In genomic region chr3:158739661-158740060, GRCh38 we compare ENCODE assay signal across 39 cellular contexts. TPM values are rescaled to one million over a fixed set of nuclear protein-coding genes. Genes with fewer than 3 reads are reported as not detected.
"Had no signal": no experiment of that assay in that cellular context is flagged by ENCODE, and none has a peak within 500 bp of the region (broad histone marks: within the 10 kb centered on the region; RNA-seq: fewer than 3 reads in every experiment).

No MANE protein-coding gene starts in this region.

- H3K27ac ChIP-seq: adrenal gland, ascending aorta, cardiac muscle cell, colonic mucosa, dorsolateral prefrontal cortex, foreskin keratinocyte, gastrocnemius medialis, heart left ventricle had no signal

- H3K27ac Mint-ChIP-seq: activated CD4-positive, alpha-beta memory T cell treated with anti-CD3 and anti-CD28 coated beads for 36 hours; activated CD4-positive, alpha-beta T cell treated with anti-CD3 and anti-CD28 coated beads for 36 hours; activated CD4-positive, alpha-beta T cell treated with anti-CD3 and anti-CD28 coated beads, Interleukin-2, amount 10 ng/mL, durations not matched to agents 24 days and 14 days; activated CD8-positive, alpha-beta memory T cell treated with anti-CD3 and anti-CD28 coated beads, Interleukin-2, amount 10 ng/mL, durations not matched to agents 7 days and 5 days; activated CD8-positive, alpha-beta T cell treated with anti-CD3 and anti-CD28 coated beads, Interleukin-2, amount 10 ng/mL, durations not matched to agents 7 days and 5 days; activated naive CD4-positive, alpha-beta T cell treated with anti-CD3 and anti-CD28 coated beads for 36 hours; activated naive CD4-positive, alpha-beta T cell treated with anti-CD3 and anti-CD28 coated beads, Interleukin-2, amount 50 U/mL, for 24 hours; activated naive CD8-positive, alpha-beta T cell treated with anti-CD3 and anti-CD28 coated beads for 36 hours; activated naive CD8-positive, alpha-beta T cell treated with anti-CD3 and anti-CD28 coated beads, Interleukin-2, amount 50 U/mL, for 24 hours; activated T-helper 1 cell treated with anti-CD3 and anti-CD28 coated beads, Interleukin-12 subunit alpha, Interleukin-12 subunit beta, Interleukin-2, Interleukin-4 antibody, amounts not matched to agents 30 ng/mL and 10 ng/mL and 1 ng/mL, durations not matched to agents 14 hours and 24 hours and 36 hours; activated T-helper 2 cell treated with anti-CD3 and anti-CD28 coated beads, Interferon-gamma antibody, Interleukin-2, Interleukin-4, amounts not matched to agents 10 μg/mL and 5 μg/mL and 100 μg/mL, durations not matched to agents 14 hours and 24 hours and 36 hours; brain; dendritic cell treated with granulocyte-macrophage colony-stimulating factor and Interleukin-4, amounts not matched to agents 40 ng/mL and 50 ng/mL, for 4 days; endodermal cell; T-helper 2 cell treated with Interferon-gamma antibody and Interleukin-4, amounts not matched to agents 5 μg/mL and 100 μg/mL, for 36 hours had no signal

- H3K4me1 Mint-ChIP-seq: brain, endodermal cell had no signal

- H3K36me3 ChIP-seq: breast epithelium had no signal

- H3K4me1 ChIP-seq: adrenal gland, ascending aorta, colonic mucosa, foreskin keratinocyte, gastrocnemius medialis, heart left ventricle had no signal

- H3K9me3 ChIP-seq: colonic mucosa, gastrocnemius medialis had no signal

- H3K4me3 Mint-ChIP-seq: activated CD4-positive, alpha-beta memory T cell treated with anti-CD3 and anti-CD28 coated beads for 36 hours; activated CD4-positive, alpha-beta T cell treated with anti-CD3 and anti-CD28 coated beads for 36 hours; activated CD4-positive, alpha-beta T cell treated with anti-CD3 and anti-CD28 coated beads, Interleukin-2, amount 10 ng/mL, durations not matched to agents 24 days and 14 days; activated CD8-positive, alpha-beta memory T cell treated with anti-CD3 and anti-CD28 coated beads, Interleukin-2, amount 10 ng/mL, durations not matched to agents 7 days and 5 days; activated CD8-positive, alpha-beta T cell treated with anti-CD3 and anti-CD28 coated beads, Interleukin-2, amount 10 ng/mL, durations not matched to agents 7 days and 5 days; activated naive CD4-positive, alpha-beta T cell treated with anti-CD3 and anti-CD28 coated beads for 36 hours; activated naive CD4-positive, alpha-beta T cell treated with anti-CD3 and anti-CD28 coated beads, Interleukin-2, amount 50 U/mL, for 24 hours; activated naive CD8-positive, alpha-beta T cell treated with anti-CD3 and anti-CD28 coated beads for 36 hours; activated naive CD8-positive, alpha-beta T cell treated with anti-CD3 and anti-CD28 coated beads, Interleukin-2, amount 50 U/mL, for 24 hours; activated T-helper 1 cell treated with anti-CD3 and anti-CD28 coated beads, Interleukin-12 subunit alpha, Interleukin-12 subunit beta, Interleukin-2, Interleukin-4 antibody, amounts not matched to agents 30 ng/mL and 10 ng/mL and 1 ng/mL, durations not matched to agents 14 hours and 24 hours and 36 hours; brain; dendritic cell treated with granulocyte-macrophage colony-stimulating factor and Interleukin-4, amounts not matched to agents 40 ng/mL and 50 ng/mL, for 4 days; endodermal cell; T-helper 17 cell; T-helper 2 cell treated with Interferon-gamma antibody and Interleukin-4, amounts not matched to agents 5 μg/mL and 100 μg/mL, for 36 hours had no signal

- DNase-seq: activated CD4-positive, alpha-beta memory T cell treated with anti-CD3 and anti-CD28 coated beads for 36 hours; activated CD4-positive, alpha-beta T cell treated with anti-CD3 and anti-CD28 coated beads for 36 hours; activated CD4-positive, alpha-beta T cell treated with anti-CD3 and anti-CD28 coated beads, Interleukin-2, amount 10 ng/mL, durations not matched to agents 24 days and 14 days; activated CD4-positive, CD25-positive, alpha-beta regulatory T cell; activated CD4-positive, CD25-positive, alpha-beta regulatory T cell treated with anti-CD3 and anti-CD28 coated beads, Interleukin-2, amount 50 U/mL, for 72 hours; activated CD8-positive, alpha-beta memory T cell treated with anti-CD3 and anti-CD28 coated beads, Interleukin-2, amount 10 ng/mL, durations not matched to agents 7 days and 5 days; activated CD8-positive, alpha-beta memory T cell treated with anti-CD3 and anti-CD28 coated beads, Interleukin-2, amount 50 U/mL, for 4 hours; activated CD8-positive, alpha-beta T cell treated with anti-CD3 and anti-CD28 coated beads, Interleukin-2, amount 10 ng/mL, durations not matched to agents 7 days and 5 days; activated effector memory CD4-positive, alpha-beta T cell treated with anti-CD3 and anti-CD28 coated beads, Interleukin-2, amount 50 U/mL, for 16 hours; activated naive CD4-positive, alpha-beta T cell treated with anti-CD3 and anti-CD28 coated beads for 36 hours; activated naive CD8-positive, alpha-beta T cell treated with anti-CD3 and anti-CD28 coated beads for 36 hours; activated naive CD8-positive, alpha-beta T cell treated with anti-CD3 and anti-CD28 coated beads, Interleukin-2, amount 50 U/mL, for 24 hours; activated T-cell treated with anti-CD3 and anti-CD28 coated beads, Interleukin-2, amount 50 U/mL, for 1 hour; activated T-cell treated with anti-CD3 and anti-CD28 coated beads, Interleukin-2, amount 50 U/mL, for 48 hours; adrenal gland; central memory CD4-positive, alpha-beta T cell; cerebellar nuclear complex; colonic mucosa; dorsolateral prefrontal cortex; effector memory CD4-positive, alpha-beta T cell; endodermal cell; foreskin keratinocyte; gastrocnemius medialis; glutamatergic neuron; heart left ventricle; T-helper 1 cell; T-helper 17 cell; T1000 had no signal

- H3K9me3 Mint-ChIP-seq: activated naive CD4-positive, alpha-beta T cell treated with anti-CD3 and anti-CD28 coated beads, Interleukin-2, amount 50 U/mL, for 24 hours; activated T-helper 2 cell treated with anti-CD3 and anti-CD28 coated beads, Interferon-gamma antibody, Interleukin-2, Interleukin-4, amounts not matched to agents 10 μg/mL and 5 μg/mL and 100 μg/mL, durations not matched to agents 14 hours and 24 hours and 36 hours had no signal

- H3K4me3 ChIP-seq: adrenal gland, ascending aorta, breast epithelium, cardiac muscle cell, colonic mucosa, dorsolateral prefrontal cortex, gastrocnemius medialis, heart left ventricle had no signal

- H3K27me3 Mint-ChIP-seq: activated CD4-positive, alpha-beta memory T cell treated with anti-CD3 and anti-CD28 coated beads for 36 hours; activated CD4-positive, alpha-beta T cell treated with anti-CD3 and anti-CD28 coated beads for 36 hours; activated CD4-positive, alpha-beta T cell treated with anti-CD3 and anti-CD28 coated beads, Interleukin-2, amount 10 ng/mL, durations not matched to agents 24 days and 14 days; activated CD8-positive, alpha-beta memory T cell treated with anti-CD3 and anti-CD28 coated beads, Interleukin-2, amount 10 ng/mL, durations not matched to agents 7 days and 5 days; activated naive CD4-positive, alpha-beta T cell treated with anti-CD3 and anti-CD28 coated beads, Interleukin-2, amount 50 U/mL, for 24 hours; activated naive CD8-positive, alpha-beta T cell treated with anti-CD3 and anti-CD28 coated beads for 36 hours; activated naive CD8-positive, alpha-beta T cell treated with anti-CD3 and anti-CD28 coated beads, Interleukin-2, amount 50 U/mL, for 24 hours; T-helper 17 cell had no signal

- H3K27me3 ChIP-seq: adrenal gland, ascending aorta, breast epithelium, cardiac muscle cell, colonic mucosa, dorsolateral prefrontal cortex, foreskin keratinocyte, gastrocnemius medialis, heart left ventricle had no signal

- ATAC-seq: activated CD4-positive, alpha-beta T cell treated with anti-CD3 and anti-CD28 coated beads for 36 hours; activated CD8-positive, alpha-beta memory T cell treated with anti-CD3 and anti-CD28 coated beads, Interleukin-2, amount 10 ng/mL, durations not matched to agents 7 days and 5 days; activated CD8-positive, alpha-beta T cell treated with anti-CD3 and anti-CD28 coated beads, Interleukin-2, amount 10 ng/mL, durations not matched to agents 7 days and 5 days; activated naive CD8-positive, alpha-beta T cell treated with anti-CD3 and anti-CD28 coated beads, Interleukin-2, amount 50 U/mL, for 24 hours; esophagus mucosa; foreskin keratinocyte; gastrocnemius medialis; heart left ventricle; T-helper 17 cell had no signal

RNA-seq across cellular contexts. Expression of gene RARRES1, which starts 7.4 kb away (rescaled TPM):
- total RNA-seq: activated CD4-positive, alpha-beta memory T cell treated with anti-CD3 and anti-CD28 coated beads for 36 hours; activated CD4-positive, alpha-beta T cell treated with anti-CD3 and anti-CD28 coated beads for 36 hours; activated CD4-positive, alpha-beta T cell treated with anti-CD3 and anti-CD28 coated beads, Interleukin-2, amount 10 ng/mL, durations not matched to agents 24 days and 14 days; activated CD8-positive, alpha-beta memory T cell treated with anti-CD3 and anti-CD28 coated beads for 36 hours; activated CD8-positive, alpha-beta memory T cell treated with anti-CD3 and anti-CD28 coated beads, Interleukin-2, amount 10 ng/mL, durations not matched to agents 7 days and 5 days; activated CD8-positive, alpha-beta T cell treated with anti-CD3 and anti-CD28 coated beads, Interleukin-2, amount 10 ng/mL, durations not matched to agents 7 days and 5 days; activated naive CD4-positive, alpha-beta T cell treated with anti-CD3 and anti-CD28 coated beads for 36 hours; activated naive CD8-positive, alpha-beta T cell treated with anti-CD3 and anti-CD28 coated beads for 36 hours; activated T-helper 1 cell treated with anti-CD3 and anti-CD28 coated beads, Interleukin-12 subunit alpha, Interleukin-12 subunit beta, Interleukin-2, Interleukin-4 antibody, amounts not matched to agents 30 ng/mL and 10 ng/mL and 1 ng/mL, durations not matched to agents 14 hours and 24 hours and 36 hours; foreskin keratinocyte; T-helper 17 cell had no signal
